In genomic region chr19:13959141-13959961, GRCh38 we compare ENCODE assay signal across 24 cellular contexts. TPM values are rescaled to one million over a fixed set of nuclear protein-coding genes. Genes with fewer than 3 reads are reported as not detected.
"Had no signal": no experiment of that assay in that cellular context is flagged by ENCODE, and none has a peak within 500 bp of the region (broad histone marks: within the 10 kb centered on the region; RNA-seq: fewer than 3 reads in every experiment).

No MANE protein-coding gene starts in this region.

- H3K4me1 ChIP-seq: breast epithelium, transverse colon had no signal

- H3K27me3 Mint-ChIP-seq: activated CD4-positive, alpha-beta memory T cell treated with anti-CD3 and anti-CD28 coated beads, Interleukin-2, amount 10 ng/mL, durations not matched to agents 7 days and 5 days; activated CD4-positive, alpha-beta T cell treated with anti-CD3 and anti-CD28 coated beads, Interleukin-2, amount 10 ng/mL, durations not matched to agents 7 days and 5 days; activated CD8-positive, alpha-beta memory T cell treated with anti-CD3 and anti-CD28 coated beads, Interleukin-2, amount 10 ng/mL, durations not matched to agents 7 days and 5 days; dendritic cell treated with granulocyte-macrophage colony-stimulating factor and Interleukin-4, amounts not matched to agents 40 ng/mL and 50 ng/mL, for 4 days; naive thymus-derived CD8-positive, alpha-beta T cell; T-helper 17 cell had no signal

- H3K36me3 ChIP-seq: neural progenitor cell had no signal

- DNase-seq: activated CD4-positive, alpha-beta memory T cell treated with anti-CD3 and anti-CD28 coated beads, Interleukin-2, amount 10 ng/mL, durations not matched to agents 7 days and 5 days; activated CD4-positive, alpha-beta T cell treated with anti-CD3 and anti-CD28 coated beads for 1 hour; activated CD8-positive, alpha-beta memory T cell treated with anti-CD3 and anti-CD28 coated beads, Interleukin-2, amount 10 ng/mL, durations not matched to agents 7 days and 5 days; central memory CD4-positive, alpha-beta T cell; esophagus squamous epithelium; foreskin melanocyte; islet precursor cell; left cardiac atrium; midbrain; occipital lobe; T-helper 17 cell; T1000; testis; transverse colon had no signal

- H3K9me3 Mint-ChIP-seq: activated CD4-positive, alpha-beta memory T cell treated with anti-CD3 and anti-CD28 coated beads, Interleukin-2, amount 10 ng/mL, durations not matched to agents 7 days and 5 days; activated CD4-positive, alpha-beta T cell treated with anti-CD3 and anti-CD28 coated beads, Interleukin-2, amount 10 ng/mL, durations not matched to agents 7 days and 5 days; activated naive CD4-positive, alpha-beta T cell treated with anti-CD3 and anti-CD28 coated beads, Interleukin-2, amount 50 U/mL, for 72 hours; dendritic cell treated with granulocyte-macrophage colony-stimulating factor and Interleukin-4, amounts not matched to agents 40 ng/mL and 50 ng/mL, for 4 days; endodermal cell; naive thymus-derived CD8-positive, alpha-beta T cell; neural progenitor cell had no signal

- H3K36me3 Mint-ChIP-seq: activated naive CD4-positive, alpha-beta T cell treated with anti-CD3 and anti-CD28 coated beads, Interleukin-2, amount 50 U/mL, for 72 hours had no signal

- H3K4me3 Mint-ChIP-seq: activated CD4-positive, alpha-beta memory T cell treated with anti-CD3 and anti-CD28 coated beads, Interleukin-2, amount 10 ng/mL, durations not matched to agents 7 days and 5 days; activated CD4-positive, alpha-beta T cell treated with anti-CD3 and anti-CD28 coated beads, Interleukin-2, amount 10 ng/mL, durations not matched to agents 7 days and 5 days; activated CD8-positive, alpha-beta memory T cell treated with anti-CD3 and anti-CD28 coated beads, Interleukin-2, amount 10 ng/mL, durations not matched to agents 7 days and 5 days; dendritic cell treated with granulocyte-macrophage colony-stimulating factor and Interleukin-4, amounts not matched to agents 40 ng/mL and 50 ng/mL, for 4 days; endodermal cell; neural progenitor cell; T-helper 17 cell had no signal

- ATAC-seq: stimulated activated naive CD8-positive, alpha-beta T cell treated with anti-CD3 and anti-CD28 coated beads, Interleukin-15, Interleukin-2, amounts not matched to agents 100 U/mL and 50 U/mL, for 24 hours had no signal

- H2AFZ ChIP-seq: neural progenitor cell had no signal

- H3K27ac Mint-ChIP-seq: activated CD4-positive, alpha-beta memory T cell treated with anti-CD3 and anti-CD28 coated beads, Interleukin-2, amount 10 ng/mL, durations not matched to agents 7 days and 5 days; activated CD8-positive, alpha-beta memory T cell treated with anti-CD3 and anti-CD28 coated beads, Interleukin-2, amount 10 ng/mL, durations not matched to agents 7 days and 5 days; endodermal cell; neural progenitor cell; T-helper 17 cell had no signal

- H3K27me3 ChIP-seq: breast epithelium, esophagus squamous epithelium, right atrium auricular region, testis, transverse colon had no signal

- H3K27ac ChIP-seq: breast epithelium, esophagus squamous epithelium, neural progenitor cell, testis, transverse colon had no signal

- H3K4me3 ChIP-seq: breast epithelium, esophagus squamous epithelium, neural progenitor cell, right atrium auricular region, testis, transverse colon had no signal

- H3K9ac ChIP-seq: neural progenitor cell had no signal

- H3K4me2 ChIP-seq: neural progenitor cell had no signal

- H3K9me3 ChIP-seq: breast epithelium, esophagus squamous epithelium, right atrium auricular region, testis, transverse colon had no signal

RNA-seq across cellular contexts. Expression of gene PODNL1, which starts 21.1 kb away (rescaled TPM):
- total RNA-seq: liver; naive thymus-derived CD8-positive, alpha-beta T cell; occipital lobe had no signal
- polyA plus RNA-seq: naive thymus-derived CD8-positive, alpha-beta T cell had no signal
